1 cellular context compared by ENCODE assay signal in the genomic region with DNA sequence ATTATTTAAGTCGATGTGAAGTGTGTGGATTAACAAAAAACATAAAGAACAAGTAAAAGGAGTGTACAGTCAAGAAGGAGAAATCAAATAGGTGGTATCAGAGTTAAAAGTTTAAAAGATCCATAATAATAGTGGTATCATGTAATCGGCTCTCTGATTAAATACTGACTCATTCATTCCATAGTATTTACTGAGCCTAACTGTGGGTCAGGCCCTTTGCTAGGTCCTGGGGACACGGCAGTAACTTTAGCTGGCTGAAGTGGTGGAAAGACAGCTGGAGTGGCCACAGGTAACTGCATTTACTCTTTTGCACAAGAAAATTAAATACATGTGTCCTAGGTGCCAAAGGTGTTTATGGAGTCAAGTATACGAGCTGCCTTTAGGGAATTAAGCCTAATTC.
TF ChIP-seq lines count a peak whose summit lies in the region.

No MANE protein-coding gene starts in this region.

TF ChIP-seq in IMR-90, 13 proteins besides CTCF, POLR2A, EP300 and RAD21:
- no peak for TF ChIP-seq MXI1 (IDR thresholded peaks at IDR 0.05; ENCODE audit: borderline replicate concordance, low read depth, low read length)
- no peak for TF ChIP-seq MAFK (IDR thresholded peaks at IDR 0.05; ENCODE audit: low read depth, low read length)
- no peak for TF ChIP-seq CHD1 (IDR thresholded peaks at IDR 0.05; ENCODE audit: low read depth, low read length)
- TF ChIP-seq CEBPB (IDR thresholded peaks at IDR 0.05; ENCODE audit: low read depth, low read length), result no peak
- TF ChIP-seq, protein P1, sequence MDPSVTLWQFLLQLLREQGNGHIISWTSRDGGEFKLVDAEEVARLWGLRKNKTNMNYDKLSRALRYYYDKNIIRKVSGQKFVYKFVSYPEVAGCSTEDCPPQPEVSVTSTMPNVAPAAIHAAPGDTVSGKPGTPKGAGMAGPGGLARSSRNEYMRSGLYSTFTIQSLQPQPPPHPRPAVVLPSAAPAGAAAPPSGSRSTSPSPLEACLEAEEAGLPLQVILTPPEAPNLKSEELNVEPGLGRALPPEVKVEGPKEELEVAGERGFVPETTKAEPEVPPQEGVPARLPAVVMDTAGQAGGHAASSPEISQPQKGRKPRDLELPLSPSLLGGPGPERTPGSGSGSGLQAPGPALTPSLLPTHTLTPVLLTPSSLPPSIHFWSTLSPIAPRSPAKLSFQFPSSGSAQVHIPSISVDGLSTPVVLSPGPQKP (IDR thresholded peaks at IDR 0.05; ENCODE audit: borderline replicate concordance, low read depth, low read length), result no peak
- TF ChIP-seq NFE2L2 (IDR thresholded peaks at IDR 0.05; ENCODE audit: low read depth, low read length), result no peak
- TF ChIP-seq, protein P2, sequence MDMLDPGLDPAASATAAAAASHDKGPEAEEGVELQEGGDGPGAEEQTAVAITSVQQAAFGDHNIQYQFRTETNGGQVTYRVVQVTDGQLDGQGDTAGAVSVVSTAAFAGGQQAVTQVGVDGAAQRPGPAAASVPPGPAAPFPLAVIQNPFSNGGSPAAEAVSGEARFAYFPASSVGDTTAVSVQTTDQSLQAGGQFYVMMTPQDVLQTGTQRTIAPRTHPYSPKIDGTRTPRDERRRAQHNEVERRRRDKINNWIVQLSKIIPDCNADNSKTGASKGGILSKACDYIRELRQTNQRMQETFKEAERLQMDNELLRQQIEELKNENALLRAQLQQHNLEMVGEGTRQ (IDR thresholded peaks at IDR 0.05; ENCODE audit: low read depth, low read length), result no peak
- no peak for TF ChIP-seq SMC3 (IDR thresholded peaks at IDR 0.05; ENCODE audit: low read depth, low read length)
- no peak; the same call in 1 of the 2 replicates for TF ChIP-seq FOS (IDR thresholded peaks at IDR 0.05; ENCODE audit: low read depth, low read length)
- TF ChIP-seq RFX5 (IDR thresholded peaks at IDR 0.05; ENCODE audit: low read depth, low read length), result no peak
- no peak for TF ChIP-seq MAZ (IDR thresholded peaks at IDR 0.05; ENCODE audit: borderline replicate concordance, low read depth, low read length)
- no peak for TF ChIP-seq RCOR1 (IDR thresholded peaks at IDR 0.05; ENCODE audit: insufficient replicate concordance, low read length)
